Comparison of ENCODE assay signal across 12 cellular contexts in the genomic region with DNA sequence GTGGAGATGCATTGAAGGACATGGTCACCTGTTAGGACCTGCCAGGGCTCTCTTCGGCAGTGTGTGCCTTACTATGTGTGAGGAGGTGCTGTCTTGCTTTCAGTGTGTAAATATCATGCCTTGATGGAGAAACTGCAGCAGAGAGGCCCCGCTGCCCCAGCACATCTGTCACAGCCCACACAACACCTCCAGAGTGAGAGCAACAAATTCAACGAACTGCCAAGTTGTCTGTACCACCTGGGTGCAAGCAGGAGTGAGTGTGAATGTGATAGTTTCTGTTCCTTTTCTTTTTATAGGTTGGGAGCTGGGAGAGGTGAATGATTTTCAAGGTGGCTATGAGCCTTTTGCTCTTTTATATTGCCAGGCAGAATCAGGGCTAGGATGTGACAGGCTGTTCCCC.
DNase-seq lines count a peak whose midpoint lies in the region; ATAC-seq lines count a peak whose summit lies in the region.
"Had no signal": no experiment of that assay in that cellular context is flagged by ENCODE, and none has a peak within 500 bp of the region (broad histone marks: within the 10 kb centered on the region; RNA-seq: fewer than 3 reads in every experiment).

No MANE protein-coding gene starts in this region.

- ATAC-seq in GM18502 (IDR thresholded peaks at IDR 0.05; ENCODE audit: poor library complexity, unreplicated experiment) (peak; percentile 76), GM19463 (IDR thresholded peaks at IDR 0.05; ENCODE audit: unreplicated experiment) (peak; percentile 91), HG02798 (IDR thresholded peaks at IDR 0.05; ENCODE audit: poor library complexity, unreplicated experiment) (peak; percentile 88)

- DNase-seq in NCI-H510A treated with DMSO at 0.1 percent for 48 hours (lab: John Stamatoyannopoulos, UW) (peak; percentile 50), GF-D8 (lab: John Stamatoyannopoulos, UW) (no peak), NCI-H2196 (lab: John Stamatoyannopoulos, UW; ENCODE audit: unreplicated experiment) (no peak), SKM-1 (lab: John Stamatoyannopoulos, UW; ENCODE audit: unreplicated experiment) (no peak), SHP77 (lab: John Stamatoyannopoulos, UW) (no peak)
- DNase-seq: activated T-cell treated with anti-CD3 and anti-CD28 coated beads, Interleukin-2, amount 50 U/mL, for 48 hours; kidney; NCI-H2029 treated with DMSO at 0.1 percent for 48 hours; stimulated activated CD4-positive, alpha-beta T cell treated with anti-CD3 and anti-CD28 coated beads, Interleukin-4, amount 100 ng/mL, for 4 hours had no signal
